2 cellular contexts compared by ENCODE assay signal in the genomic region with DNA sequence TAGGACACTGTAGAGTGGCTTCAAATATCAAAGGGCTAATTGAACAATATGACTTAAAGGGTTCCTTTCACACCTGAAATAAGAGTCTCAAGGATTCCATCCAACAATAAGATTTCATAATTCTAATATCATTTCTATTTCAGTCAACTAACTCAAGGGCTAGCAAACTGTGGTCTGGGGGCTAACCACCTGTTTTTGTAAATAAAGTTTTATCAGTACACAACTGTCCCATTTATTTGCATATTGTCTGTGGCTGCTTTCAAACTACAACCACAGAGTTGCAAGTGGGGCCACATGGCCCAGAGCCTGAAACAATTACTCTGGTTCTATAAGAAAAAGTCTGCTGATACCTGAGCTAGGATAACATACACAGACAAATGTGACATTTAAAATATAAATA.
TF ChIP-seq lines count a peak whose summit lies in the region.

No MANE protein-coding gene starts in this region.

TF ChIP-seq in HEK293, 187 proteins besides CTCF, POLR2A, EP300 and RAD21:
- TF ChIP-seq, protein P1, sequence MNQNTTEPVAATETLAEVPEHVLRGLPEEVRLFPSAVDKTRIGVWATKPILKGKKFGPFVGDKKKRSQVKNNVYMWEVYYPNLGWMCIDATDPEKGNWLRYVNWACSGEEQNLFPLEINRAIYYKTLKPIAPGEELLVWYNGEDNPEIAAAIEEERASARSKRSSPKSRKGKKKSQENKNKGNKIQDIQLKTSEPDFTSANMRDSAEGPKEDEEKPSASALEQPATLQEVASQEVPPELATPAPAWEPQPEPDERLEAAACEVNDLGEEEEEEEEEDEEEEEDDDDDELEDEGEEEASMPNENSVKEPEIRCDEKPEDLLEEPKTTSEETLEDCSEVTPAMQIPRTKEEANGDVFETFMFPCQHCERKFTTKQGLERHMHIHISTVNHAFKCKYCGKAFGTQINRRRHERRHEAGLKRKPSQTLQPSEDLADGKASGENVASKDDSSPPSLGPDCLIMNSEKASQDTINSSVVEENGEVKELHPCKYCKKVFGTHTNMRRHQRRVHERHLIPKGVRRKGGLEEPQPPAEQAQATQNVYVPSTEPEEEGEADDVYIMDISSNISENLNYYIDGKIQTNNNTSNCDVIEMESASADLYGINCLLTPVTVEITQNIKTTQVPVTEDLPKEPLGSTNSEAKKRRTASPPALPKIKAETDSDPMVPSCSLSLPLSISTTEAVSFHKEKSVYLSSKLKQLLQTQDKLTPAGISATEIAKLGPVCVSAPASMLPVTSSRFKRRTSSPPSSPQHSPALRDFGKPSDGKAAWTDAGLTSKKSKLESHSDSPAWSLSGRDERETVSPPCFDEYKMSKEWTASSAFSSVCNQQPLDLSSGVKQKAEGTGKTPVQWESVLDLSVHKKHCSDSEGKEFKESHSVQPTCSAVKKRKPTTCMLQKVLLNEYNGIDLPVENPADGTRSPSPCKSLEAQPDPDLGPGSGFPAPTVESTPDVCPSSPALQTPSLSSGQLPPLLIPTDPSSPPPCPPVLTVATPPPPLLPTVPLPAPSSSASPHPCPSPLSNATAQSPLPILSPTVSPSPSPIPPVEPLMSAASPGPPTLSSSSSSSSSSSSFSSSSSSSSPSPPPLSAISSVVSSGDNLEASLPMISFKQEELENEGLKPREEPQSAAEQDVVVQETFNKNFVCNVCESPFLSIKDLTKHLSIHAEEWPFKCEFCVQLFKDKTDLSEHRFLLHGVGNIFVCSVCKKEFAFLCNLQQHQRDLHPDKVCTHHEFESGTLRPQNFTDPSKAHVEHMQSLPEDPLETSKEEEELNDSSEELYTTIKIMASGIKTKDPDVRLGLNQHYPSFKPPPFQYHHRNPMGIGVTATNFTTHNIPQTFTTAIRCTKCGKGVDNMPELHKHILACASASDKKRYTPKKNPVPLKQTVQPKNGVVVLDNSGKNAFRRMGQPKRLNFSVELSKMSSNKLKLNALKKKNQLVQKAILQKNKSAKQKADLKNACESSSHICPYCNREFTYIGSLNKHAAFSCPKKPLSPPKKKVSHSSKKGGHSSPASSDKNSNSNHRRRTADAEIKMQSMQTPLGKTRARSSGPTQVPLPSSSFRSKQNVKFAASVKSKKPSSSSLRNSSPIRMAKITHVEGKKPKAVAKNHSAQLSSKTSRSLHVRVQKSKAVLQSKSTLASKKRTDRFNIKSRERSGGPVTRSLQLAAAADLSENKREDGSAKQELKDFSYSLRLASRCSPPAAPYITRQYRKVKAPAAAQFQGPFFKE (tag by site-specific recombination; IDR thresholded peaks at IDR 0.05; ENCODE audit: borderline replicate concordance) = no peak
- TF ChIP-seq ZNF248 (tag by site-specific recombination; IDR thresholded peaks at IDR 0.05) = no peak
- TF ChIP-seq, protein P2, sequence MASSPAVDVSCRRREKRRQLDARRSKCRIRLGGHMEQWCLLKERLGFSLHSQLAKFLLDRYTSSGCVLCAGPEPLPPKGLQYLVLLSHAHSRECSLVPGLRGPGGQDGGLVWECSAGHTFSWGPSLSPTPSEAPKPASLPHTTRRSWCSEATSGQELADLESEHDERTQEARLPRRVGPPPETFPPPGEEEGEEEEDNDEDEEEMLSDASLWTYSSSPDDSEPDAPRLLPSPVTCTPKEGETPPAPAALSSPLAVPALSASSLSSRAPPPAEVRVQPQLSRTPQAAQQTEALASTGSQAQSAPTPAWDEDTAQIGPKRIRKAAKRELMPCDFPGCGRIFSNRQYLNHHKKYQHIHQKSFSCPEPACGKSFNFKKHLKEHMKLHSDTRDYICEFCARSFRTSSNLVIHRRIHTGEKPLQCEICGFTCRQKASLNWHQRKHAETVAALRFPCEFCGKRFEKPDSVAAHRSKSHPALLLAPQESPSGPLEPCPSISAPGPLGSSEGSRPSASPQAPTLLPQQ (tag by site-specific recombination; IDR thresholded peaks at IDR 0.05) = 0 out of 2 replicates have a peak, but pooled peaks have one; percentile 19

TF ChIP-seq in K562, 482 proteins besides CTCF, POLR2A, EP300 and RAD21:
- TF ChIP-seq, protein P3, sequence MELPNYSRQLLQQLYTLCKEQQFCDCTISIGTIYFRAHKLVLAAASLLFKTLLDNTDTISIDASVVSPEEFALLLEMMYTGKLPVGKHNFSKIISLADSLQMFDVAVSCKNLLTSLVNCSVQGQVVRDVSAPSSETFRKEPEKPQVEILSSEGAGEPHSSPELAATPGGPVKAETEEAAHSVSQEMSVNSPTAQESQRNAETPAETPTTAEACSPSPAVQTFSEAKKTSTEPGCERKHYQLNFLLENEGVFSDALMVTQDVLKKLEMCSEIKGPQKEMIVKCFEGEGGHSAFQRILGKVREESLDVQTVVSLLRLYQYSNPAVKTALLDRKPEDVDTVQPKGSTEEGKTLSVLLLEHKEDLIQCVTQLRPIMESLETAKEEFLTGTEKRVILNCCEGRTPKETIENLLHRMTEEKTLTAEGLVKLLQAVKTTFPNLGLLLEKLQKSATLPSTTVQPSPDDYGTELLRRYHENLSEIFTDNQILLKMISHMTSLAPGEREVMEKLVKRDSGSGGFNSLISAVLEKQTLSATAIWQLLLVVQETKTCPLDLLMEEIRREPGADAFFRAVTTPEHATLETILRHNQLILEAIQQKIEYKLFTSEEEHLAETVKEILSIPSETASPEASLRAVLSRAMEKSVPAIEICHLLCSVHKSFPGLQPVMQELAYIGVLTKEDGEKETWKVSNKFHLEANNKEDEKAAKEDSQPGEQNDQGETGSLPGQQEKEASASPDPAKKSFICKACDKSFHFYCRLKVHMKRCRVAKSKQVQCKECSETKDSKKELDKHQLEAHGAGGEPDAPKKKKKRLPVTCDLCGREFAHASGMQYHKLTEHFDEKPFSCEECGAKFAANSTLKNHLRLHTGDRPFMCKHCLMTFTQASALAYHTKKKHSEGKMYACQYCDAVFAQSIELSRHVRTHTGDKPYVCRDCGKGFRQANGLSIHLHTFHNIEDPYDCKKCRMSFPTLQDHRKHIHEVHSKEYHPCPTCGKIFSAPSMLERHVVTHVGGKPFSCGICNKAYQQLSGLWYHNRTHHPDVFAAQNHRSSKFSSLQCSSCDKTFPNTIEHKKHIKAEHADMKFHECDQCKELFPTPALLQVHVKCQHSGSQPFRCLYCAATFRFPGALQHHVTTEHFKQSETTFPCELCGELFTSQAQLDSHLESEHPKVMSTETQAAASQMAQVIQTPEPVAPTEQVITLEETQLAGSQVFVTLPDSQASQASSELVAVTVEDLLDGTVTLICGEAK (IDR thresholded peaks at IDR 0.05) = peak; percentile 94
- TF ChIP-seq, protein P3 (CRISPR knock-in tag; IDR thresholded peaks at IDR 0.05) = peak; percentile 90
- no peak for TF ChIP-seq NR3C1 (CRISPR knock-in tag; IDR thresholded peaks at IDR 0.05)
